ENCODE assay signal across 11 cellular contexts in the genomic region with DNA sequence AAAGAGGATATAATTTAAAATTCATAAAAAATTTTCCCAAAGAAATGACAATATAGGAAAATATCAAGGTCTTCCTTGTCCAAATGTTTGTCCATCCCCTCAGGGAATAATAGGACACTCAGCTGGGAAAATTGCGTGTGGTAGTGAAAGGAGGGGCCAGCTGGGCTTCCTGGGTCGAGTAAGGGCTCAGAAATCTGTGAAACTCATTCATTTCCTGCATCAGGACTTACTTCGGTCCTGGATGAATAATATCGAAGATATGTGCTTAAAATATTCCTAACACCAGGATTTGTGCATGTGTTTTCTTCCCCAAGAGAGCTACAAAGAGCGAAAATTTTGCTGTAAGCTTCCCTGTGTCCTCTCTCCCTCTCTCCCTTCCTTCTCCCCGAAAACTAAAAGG.
DNase-seq lines count a peak whose midpoint lies in the region; ATAC-seq, FAIRE-seq and TF ChIP-seq lines count a peak whose summit lies in the region.
"Had no signal": no experiment of that assay in that cellular context is flagged by ENCODE, and none has a peak within 500 bp of the region (broad histone marks: within the 10 kb centered on the region; RNA-seq: fewer than 3 reads in every experiment).

No MANE protein-coding gene starts in this region.

- H3K27me3 Mint-ChIP-seq in activated naive CD4-positive, alpha-beta T cell treated with anti-CD3 and anti-CD28 coated beads for 36 hours (ENCODE audit: low read depth), result peaks cover 25% of the 10 kb centered on the region

- no peaks in the 10 kb centered on the region for H3K36me3 Mint-ChIP-seq in activated naive CD4-positive, alpha-beta T cell treated with anti-CD3 and anti-CD28 coated beads for 36 hours (ENCODE audit: low read depth)

- H3K27ac Mint-ChIP-seq in activated naive CD4-positive, alpha-beta T cell treated with anti-CD3 and anti-CD28 coated beads for 36 hours, result no peak overlapping the region

- H3K4me3 ChIP-seq in epithelial cell of proximal tubule (ENCODE audit: low read depth, low read length), result peak overlapping the region; percentile 24

- TF ChIP-seq CTCF in epithelial cell of proximal tubule (conservative IDR thresholded peaks at IDR 0.05; ENCODE audit: low read depth, low read length), result no peak

- ATAC-seq in HG03354 (IDR thresholded peaks at IDR 0.05; ENCODE audit: poor library complexity, severe bottlenecking, unreplicated experiment) (no peak), left ventricle myocardium superior (no peak)
- ATAC-seq: left cardiac atrium, sciatic nerve had no signal

- CTCF ChIA-PET in activated naive CD4-positive, alpha-beta T cell treated with anti-CD3 and anti-CD28 coated beads for 36 hours (lab: Charles Lee), result no interaction called here

- intact Hi-C loops in activated naive CD4-positive, alpha-beta T cell treated with anti-CD3 and anti-CD28 coated beads for 36 hours (cut with micrococcal nuclease), result loop anchor here (10.0 kb wide), 1 partner anchor 530 kb away; no protein-coding TSS in a partner anchor
- intact Hi-C loops in left ventricle myocardium superior (cut with micrococcal nuclease), result no loop called here

- H3K4me1 Mint-ChIP-seq in activated naive CD4-positive, alpha-beta T cell treated with anti-CD3 and anti-CD28 coated beads for 36 hours (ENCODE audit: low read depth), result peaks cover 14% of the 10 kb centered on the region

- H3K4me3 Mint-ChIP-seq in activated naive CD4-positive, alpha-beta T cell treated with anti-CD3 and anti-CD28 coated beads for 36 hours, result no peak overlapping the region

- DNase-seq in ELR (ENCODE audit: low read depth) (peak; percentile 99), RCC 7860 (ENCODE audit: low spot score) (peak; percentile 82), epithelial cell of proximal tubule (ENCODE audit: low read depth) (peak; percentile 57), non-pigmented ciliary epithelial cell (ENCODE audit: low read depth) (peak; percentile 74), left ventricle myocardium superior (no peak)
- no peak for DNase-seq in activated naive CD4-positive, alpha-beta T cell treated with anti-CD3 and anti-CD28 coated beads for 36 hours
- no peak for DNase-seq in stimulated activated CD4-positive, alpha-beta T cell treated with anti-CD3 and anti-CD28 coated beads, Interleukin-12 subunit alpha, Interleukin-12 subunit beta, amount 100 ng/mL, for 4 hours
- DNase-seq: left cardiac atrium, NCI-H1092 had no signal

- no peak for FAIRE-seq in RCC 7860 (lab: Jason Lieb, UNC)

- H3K9me3 Mint-ChIP-seq in activated naive CD4-positive, alpha-beta T cell treated with anti-CD3 and anti-CD28 coated beads for 36 hours, result no peaks in the 10 kb centered on the region

Comparison
In these comparisons a context has a peak if more than half of its experiments do, and no peak if none do; other contexts are left out.
1. DNase-seq: peak in ELR (single experiment), RCC 7860 (single experiment), epithelial cell of proximal tubule (single experiment) and non-pigmented ciliary epithelial cell (single experiment); none in activated naive CD4-positive, alpha-beta T cell treated with anti-CD3 and anti-CD28 coated beads for 36 hours (single experiment), left ventricle myocardium superior (single experiment) and stimulated activated CD4-positive, alpha-beta T cell treated with anti-CD3 and anti-CD28 coated beads, Interleukin-12 subunit alpha, Interleukin-12 subunit beta, amount 100 ng/mL, for 4 hours (single experiment).